9 cellular contexts compared by ENCODE assay signal in genomic region chr2:234953116-234954031, GRCh38. TPM values are rescaled to one million over a fixed set of nuclear protein-coding genes. Genes with fewer than 3 reads are reported as not detected.
DNase-seq lines count a peak whose midpoint lies in the region; ATAC-seq and TF ChIP-seq lines count a peak whose summit lies in the region.
"Had no signal": no experiment of that assay in that cellular context is flagged by ENCODE, and none has a peak within 500 bp of the region (broad histone marks: within the 10 kb centered on the region; RNA-seq: fewer than 3 reads in every experiment).

No MANE protein-coding gene starts in this region.

- H3K27me3 ChIP-seq in gastroesophageal sphincter: no peaks in the 10 kb centered on the region
- H3K27me3 ChIP-seq in prostate gland (replicated peaks; ENCODE audit: insufficient read depth): no peaks in the 10 kb centered on the region

- peak overlapping the region; percentile 11 to 92 (median 88) for H3K27ac ChIP-seq in gastroesophageal sphincter
- H3K27ac ChIP-seq in prostate gland: peak overlapping the region; percentile 87 to 95
- H3K27ac ChIP-seq: HL-60 had no signal

- intact Hi-C loops in prostate gland (cut with DNase I): no loop called here

- H3K4me1 ChIP-seq in gastroesophageal sphincter (peaks cover 0 to 74% (median 12%) of the 10 kb centered on the region in 3 donors), prostate gland (replicated peaks) (no peaks in the 10 kb centered on the region)

- H3K36me3 ChIP-seq in gastroesophageal sphincter: no peaks in the 10 kb centered on the region
- H3K36me3 ChIP-seq in prostate gland: no peaks in the 10 kb centered on the region

- ATAC-seq in gastroesophageal sphincter: no peak
- no peak for ATAC-seq in GM21717 (IDR thresholded peaks at IDR 0.05; ENCODE audit: unreplicated experiment)
- no peak for ATAC-seq in GM19397 (IDR thresholded peaks at IDR 0.05; ENCODE audit: unreplicated experiment)
- no peak for ATAC-seq in HG02870 (IDR thresholded peaks at IDR 0.05; ENCODE audit: unreplicated experiment)
- no peak for ATAC-seq in esophagus mucosa

- H3K4me3 ChIP-seq in gastroesophageal sphincter: peak overlapping the region; percentile 85 to 97
- H3K4me3 ChIP-seq in prostate gland: peak overlapping the region; percentile 62 to 92

- H3K9me3 ChIP-seq in gastroesophageal sphincter (no peaks in the 10 kb centered on the region), prostate gland (no peaks in the 10 kb centered on the region)

- 37 to 46% methylated on average over 4 to 15 of the region's 20 CpGs for WGBS in gastroesophageal sphincter (ENCODE audit: low coverage in 1 of 2), 2 donors
- WGBS in prostate gland: 27% methylated on average over 20 of the region's 20 CpGs

- TF ChIP-seq POLR2A in gastroesophageal sphincter (IDR thresholded peaks at IDR 0.05): no peak
- no peak for TF ChIP-seq POLR2A in prostate gland (IDR thresholded peaks at IDR 0.05)

- DNase-seq in EH (ENCODE audit: low read depth): peak; percentile 63
- peak; percentile 46 for DNase-seq in RPMI7951 (ENCODE audit: low read depth)
- DNase-seq in prostate gland (ENCODE audit: low spot score): peak; percentile 48

- no peak for TF ChIP-seq CTCF in gastroesophageal sphincter (IDR thresholded peaks at IDR 0.05)
- no peak for TF ChIP-seq CTCF in prostate gland (IDR thresholded peaks at IDR 0.05)

- no peak for TF ChIP-seq EP300 in gastroesophageal sphincter (IDR thresholded peaks at IDR 0.05)

RNA-seq across cellular contexts. Expression of gene SH3BP4, which starts 1.6 kb away (rescaled TPM):
- total RNA-seq in RPMI7951 (2014; rRNA removed; shearing (Covaris generic)): 75.8 and 86.6 TPM in 2 replicates
- total RNA-seq in gastroesophageal sphincter (10 to 100 TPM; 29.3 to 63.0 (median 42.9) TPM), prostate gland (100 to 1,000 TPM in 1 of 2 donors, 10 to 100 TPM in 1; 86.7 to 134 TPM), esophagus mucosa (10.7 TPM)
